In the genomic region with DNA sequence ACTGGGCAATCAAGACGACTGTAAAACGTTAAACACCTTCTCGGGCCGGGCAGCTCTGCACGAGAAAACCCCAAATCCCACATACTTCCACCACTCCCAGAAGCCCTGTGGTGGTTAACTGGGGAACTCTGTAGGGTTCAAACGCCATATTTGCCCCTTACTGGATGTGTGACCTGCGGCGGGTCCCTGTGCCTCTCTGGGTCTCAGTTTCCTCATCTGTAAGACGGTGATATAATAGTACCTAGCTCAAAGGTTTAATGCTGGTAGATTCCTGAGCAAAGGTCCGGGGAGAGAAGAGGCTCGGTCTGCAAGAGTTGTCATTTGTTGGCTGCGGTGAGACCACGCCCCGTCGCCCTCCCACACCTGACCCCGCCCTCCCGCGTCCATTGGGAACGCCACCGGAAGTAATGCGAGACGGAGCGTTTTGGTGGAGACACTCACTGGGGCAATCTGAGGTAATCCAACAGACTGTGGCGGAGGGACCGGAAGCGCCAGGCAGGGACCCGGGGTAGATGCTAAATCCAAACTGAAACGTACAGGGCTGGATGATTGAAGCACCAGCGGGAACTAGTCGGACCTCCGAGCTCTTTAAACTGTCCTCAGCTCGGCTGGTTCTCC, we compare ENCODE assay signal across 8 cellular contexts. TPM values are rescaled to one million over a fixed set of nuclear protein-coding genes. Genes with fewer than 3 reads are reported as not detected.
DNase-seq lines count a peak whose midpoint lies in the region; ATAC-seq and TF ChIP-seq lines count a peak whose summit lies in the region.

No MANE protein-coding gene starts in this region.

- H3K36me3 ChIP-seq in duodenal mucosa (ENCODE audit: control insufficient read depth in 1 of 2, insufficient read depth in 2 of 2, low read length in 2 of 2) (peaks cover 4% of the 10 kb centered on the region in 2 donors), right lobe of liver (no peaks in the 10 kb centered on the region)

- H3K27me3 ChIP-seq in CD4-positive, alpha-beta T cell (ENCODE audit: control insufficient read depth, insufficient read depth, low read length), result no peaks in the 10 kb centered on the region
- H3K27me3 ChIP-seq in duodenal mucosa (ENCODE audit: control insufficient read depth in 1 of 2, insufficient read depth in 2 of 2, low read length in 2 of 2) (no peaks in the 10 kb centered on the region), right lobe of liver (no peaks in the 10 kb centered on the region)

- intact Hi-C loops in CD4-positive, alpha-beta T cell (cut with DNase I, micrococcal nuclease), result loop anchor here (1.0 to 10.0 kb wide), 6 partner anchors 8 to 1507 kb away; partner anchors contain the start of genes ABCB9 (in 1 of the 2), DIABLO (in 1 of the 2), KNTC1 (in 1 of the 2) and MPHOSPH9 (in 1 of the 2)
- intact Hi-C loops in right lobe of liver (cut with DNase I), result no loop called here

- TF ChIP-seq CTCF in CD4-positive, alpha-beta T cell (IDR thresholded peaks at IDR 0.05), result no peak
- no peak for TF ChIP-seq CTCF in right lobe of liver (IDR thresholded peaks at IDR 0.05)

- peak overlapping the region; percentile 98 for H3K4me3 Mint-ChIP-seq in CD4-positive, alpha-beta T cell
- peak overlapping the region; percentile 97 for H3K4me3 Mint-ChIP-seq in activated CD4-positive, alpha-beta memory T cell treated with anti-CD3 and anti-CD28 coated beads, Interleukin-2, amount 10 ng/mL, durations not matched to agents 7 days and 5 days

- peak; percentile 12 for TF ChIP-seq POLR2A in right lobe of liver (IDR thresholded peaks at IDR 0.05)

- CTCF ChIA-PET in CD4-positive, alpha-beta T cell (lab: Charles Lee), result no interaction called here
- CTCF ChIA-PET in activated CD4-positive, alpha-beta memory T cell treated with anti-CD3 and anti-CD28 coated beads, Interleukin-2, amount 10 ng/mL, durations not matched to agents 7 days and 5 days (lab: Charles Lee), result interaction anchor here (0.6 to 3.3 kb wide), 4 partner anchors 101 to 264 kb away, joined by 3 to 12 read pairs (median 6); no protein-coding TSS in a partner anchor

- peak; percentile 97 to 99 (median 98) for DNase-seq in CD4-positive, alpha-beta T cell
- peak; percentile 98 for DNase-seq in HK-2 (ENCODE audit: unreplicated experiment)
- DNase-seq in NCI-H82 treated with DMSO at 0.1 percent for 48 hours (lab: John Stamatoyannopoulos, UW; ENCODE audit: unreplicated experiment), result peak; percentile 97
- peak; percentile 99 for DNase-seq in activated CD4-positive, alpha-beta memory T cell treated with anti-CD3 and anti-CD28 coated beads, Interleukin-2, amount 10 ng/mL, durations not matched to agents 7 days and 5 days
- DNase-seq in right lobe of liver, result peak; percentile 97 to 99 (median 98)
- DNase-seq in stimulated activated CD4-positive, alpha-beta T cell treated with anti-CD3 and anti-CD28 coated beads, Interleukin-4, amount 100 ng/mL, for 24 hours, result peak; percentile 99

- H3K9ac ChIP-seq in duodenal mucosa (ENCODE audit: low read depth in 1 of 2, low read length in 2 of 2), result peak overlapping the region; percentile 92 to 94

- H3K4me1 ChIP-seq in duodenal mucosa (ENCODE audit: control insufficient read depth in 1 of 2, insufficient read depth in 2 of 2, low read length in 2 of 2), result peaks cover 15 to 45% of the 10 kb centered on the region in 2 donors
- peaks cover 0 to 12% (median 5%) of the 10 kb centered on the region in 4 donors for H3K4me1 ChIP-seq in right lobe of liver

- peaks cover 29% of the 10 kb centered on the region for H3K4me1 Mint-ChIP-seq in CD4-positive, alpha-beta T cell (ENCODE audit: low read depth)
- peaks cover 34% of the 10 kb centered on the region for H3K4me1 Mint-ChIP-seq in activated CD4-positive, alpha-beta memory T cell treated with anti-CD3 and anti-CD28 coated beads, Interleukin-2, amount 10 ng/mL, durations not matched to agents 7 days and 5 days

- POLR2A ChIA-PET in CD4-positive, alpha-beta T cell (lab: Charles Lee), result interaction anchor here (0.6 to 3.1 kb wide), 22 partner anchors 8 to 484 kb away, joined by 3 to 58 read pairs (median 5); partner anchors contain the start of genes ABCB9, HIP1R, MPHOSPH9 and MTRFR
- POLR2A ChIA-PET in activated CD4-positive, alpha-beta memory T cell treated with anti-CD3 and anti-CD28 coated beads, Interleukin-2, amount 10 ng/mL, durations not matched to agents 7 days and 5 days (lab: Charles Lee), result interaction anchor here (0.6 to 3.0 kb wide), 28 partner anchors 8 to 484 kb away, joined by 3 to 46 read pairs (median 4); partner anchors contain the start of genes ABCB9, MPHOSPH9, MTRFR and PITPNM2

- H3K4me3 ChIP-seq in duodenal mucosa (ENCODE audit: low read depth in 1 of 2, low read length in 2 of 2), result peak overlapping the region; percentile 97 to 100
- H3K4me3 ChIP-seq in right lobe of liver, result peak overlapping the region; percentile 75 to 99 (median 93)

- H3K27me3 Mint-ChIP-seq in CD4-positive, alpha-beta T cell, result no peaks in the 10 kb centered on the region
- no peaks in the 10 kb centered on the region for H3K27me3 Mint-ChIP-seq in activated CD4-positive, alpha-beta memory T cell treated with anti-CD3 and anti-CD28 coated beads, Interleukin-2, amount 10 ng/mL, durations not matched to agents 7 days and 5 days

- H3K36me3 Mint-ChIP-seq in CD4-positive, alpha-beta T cell (ENCODE audit: low read depth), result peaks cover 17% of the 10 kb centered on the region
- peaks cover 2% of the 10 kb centered on the region for H3K36me3 Mint-ChIP-seq in activated CD4-positive, alpha-beta memory T cell treated with anti-CD3 and anti-CD28 coated beads, Interleukin-2, amount 10 ng/mL, durations not matched to agents 7 days and 5 days (ENCODE audit: low read depth)

- H3K27ac Mint-ChIP-seq in CD4-positive, alpha-beta T cell, result peak overlapping the region; percentile 98
- H3K27ac Mint-ChIP-seq in activated CD4-positive, alpha-beta memory T cell treated with anti-CD3 and anti-CD28 coated beads, Interleukin-2, amount 10 ng/mL, durations not matched to agents 7 days and 5 days, result peak overlapping the region; percentile 98

- no peaks in the 10 kb centered on the region for H3K9me3 ChIP-seq in CD4-positive, alpha-beta T cell (ENCODE audit: control insufficient read depth, low read length)
- H3K9me3 ChIP-seq in duodenal mucosa (ENCODE audit: control insufficient read depth in 1 of 2, low read length in 2 of 2) (no peaks in the 10 kb centered on the region), right lobe of liver (no peaks in the 10 kb centered on the region)

- ATAC-seq in CD4-positive, alpha-beta T cell (ENCODE audit: poor library complexity), result peak; percentile 81
- ATAC-seq in GM19455 (IDR thresholded peaks at IDR 0.05; ENCODE audit: unreplicated experiment) (peak; percentile 70), right lobe of liver (peak; percentile 91 to 94 (median 94))

- WGBS in right lobe of liver (ENCODE audit: insufficient coverage, low coverage, low lambda C conversion rate, missing lambda C conversion rate), result under 1% methylated on average over 28 of the region's 32 CpGs

- peak overlapping the region; percentile 100 for H3K27ac ChIP-seq in CD4-positive, alpha-beta T cell (ENCODE audit: low read depth, low read length)
- H3K27ac ChIP-seq in duodenal mucosa (ENCODE audit: low read depth, low read length) (peak overlapping the region; percentile 94), right lobe of liver (peak overlapping the region; percentile 96 to 97 (median 97))

- no peaks in the 10 kb centered on the region for H3K9me3 Mint-ChIP-seq in CD4-positive, alpha-beta T cell
- no peaks in the 10 kb centered on the region for H3K9me3 Mint-ChIP-seq in activated CD4-positive, alpha-beta memory T cell treated with anti-CD3 and anti-CD28 coated beads, Interleukin-2, amount 10 ng/mL, durations not matched to agents 7 days and 5 days

RNA-seq across cellular contexts. Expression of gene OGFOD2, which starts 0.7 kb away (rescaled TPM):
- 10 to 100 TPM; 12.0 to 14.9 TPM for total RNA-seq in CD4-positive, alpha-beta T cell
- 10 to 100 TPM; 24.7 to 25.4 TPM for total RNA-seq in activated CD4-positive, alpha-beta memory T cell treated with anti-CD3 and anti-CD28 coated beads, Interleukin-2, amount 10 ng/mL, durations not matched to agents 7 days and 5 days
- 10 to 100 TPM in 5 of 6 experiments, 1 to 10 TPM in 1; 9.9 to 18.8 (median 14.1) TPM for total RNA-seq in right lobe of liver

RNA-seq across cellular contexts. Expression of gene ARL6IP4, which starts 6.1 kb away (rescaled TPM):
- total RNA-seq in CD4-positive, alpha-beta T cell, result 100 to 1,000 TPM; 140 to 142 TPM
- 100 to 1,000 TPM; 166 to 175 TPM for total RNA-seq in activated CD4-positive, alpha-beta memory T cell treated with anti-CD3 and anti-CD28 coated beads, Interleukin-2, amount 10 ng/mL, durations not matched to agents 7 days and 5 days
- total RNA-seq in right lobe of liver, result 100 to 1,000 TPM in 5 of 6 experiments, 10 to 100 TPM in 1; 84.7 to 146 (median 110) TPM

RNA-seq across cellular contexts. Expression of gene ABCB9, which starts 8.1 kb away (rescaled TPM):
- 1 to 10 TPM; 5.4 to 6.2 TPM for total RNA-seq in CD4-positive, alpha-beta T cell
- 1 to 10 TPM; 3.2 to 3.3 TPM for total RNA-seq in activated CD4-positive, alpha-beta memory T cell treated with anti-CD3 and anti-CD28 coated beads, Interleukin-2, amount 10 ng/mL, durations not matched to agents 7 days and 5 days
- 1 to 10 TPM in 2 of 6 experiments, under 1 TPM in 4; 0.48 to 1.4 (median 0.94) TPM for total RNA-seq in right lobe of liver

Comparison
In these comparisons a context has a peak if more than half of its experiments do, and no peak if none do; other contexts are left out.
1. Peak in every context shown above with its lines: DNase-seq, ATAC-seq, H3K4me3 ChIP-seq and H3K27ac ChIP-seq.
2. intact Hi-C loops: an anchor here in CD4-positive, alpha-beta T cell (1.0 to 10.0 kb wide); none called in right lobe of liver.